25 cellular contexts compared by ENCODE assay signal in the genomic region with DNA sequence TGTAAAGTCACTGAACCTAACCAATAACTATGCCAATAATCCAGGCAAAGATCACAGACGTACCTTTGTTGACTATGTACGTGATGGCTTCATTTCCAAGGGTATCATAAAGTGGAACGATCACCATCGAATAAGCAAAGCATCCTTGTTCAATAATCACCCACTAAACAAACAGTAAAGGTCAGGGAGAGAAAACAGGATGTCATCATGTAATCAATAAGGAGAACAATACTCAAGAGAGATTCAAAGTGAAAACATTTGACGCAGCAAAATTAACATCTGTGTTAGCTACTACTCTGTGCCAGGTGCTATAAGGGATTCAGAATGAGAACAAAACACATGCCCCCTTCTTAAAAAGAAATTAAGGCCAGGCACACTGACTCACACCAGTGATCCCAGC. TPM values are rescaled to one million over a fixed set of nuclear protein-coding genes. Genes with fewer than 3 reads are reported as not detected.
DNase-seq lines count a peak whose midpoint lies in the region; ATAC-seq, FAIRE-seq and TF ChIP-seq lines count a peak whose summit lies in the region.
"Had no signal": no experiment of that assay in that cellular context is flagged by ENCODE, and none has a peak within 500 bp of the region (broad histone marks: within the 10 kb centered on the region; RNA-seq: fewer than 3 reads in every experiment).

No MANE protein-coding gene starts in this region.

- H3K36me3 ChIP-seq in HepG2 (replicated peaks in 1 of 2; ENCODE audit: control insufficient read depth in 1 of 2, insufficient read depth in 2 of 2, low read length in 2 of 2): peaks cover 3 to 5% of the 10 kb centered on the region in 2 experiments; a peak in 3 of 5 replicates

- no peak overlapping the region for H3K27ac ChIP-seq in HepG2 (ENCODE audit: extremely low read length, insufficient read depth, low read length)

- H3K9me3 ChIP-seq in HepG2 (ENCODE audit: low read length): no peaks in the 10 kb centered on the region
- H3K9me3 ChIP-seq: Caco-2, SK-N-SH had no signal

- H3K9ac ChIP-seq in HepG2 (ENCODE audit: insufficient read depth, low read depth, low read length): no peak overlapping the region
- H3K9ac ChIP-seq: SK-N-SH had no signal

- no peaks in the 10 kb centered on the region for H3K79me2 ChIP-seq in HepG2 (ENCODE audit: insufficient read depth, low read length)

- TF ChIP-seq EP300 in HepG2 (IDR thresholded peaks at IDR 0.05; ENCODE audit: low read depth in 2 of 2, low read length in 2 of 2) (no peak), HepG2 (CRISPR knock-in tag; IDR thresholded peaks at IDR 0.05; ENCODE audit: borderline replicate concordance) (no peak)

- TF ChIP-seq RAD21 in HepG2 (CRISPR knock-in tag; IDR thresholded peaks at IDR 0.05): no peak

- CTCF ChIA-PET in HepG2 (lab: Yijun Ruan, JAX; ENCODE audit: low intra/inter-chr PET ratio, low total read pairs): no interaction called here

- H3K36me3 Mint-ChIP-seq in stimulated activated naive B cell treated with anti-CD40 and anti-IgM and Interleukin-4, amounts not matched to agents 10 μg/mL and 1 μg/mL and 100 μg/mL, for 72 hours: peaks cover 33 to 59% of the 10 kb centered on the region in 2 donors

- FAIRE-seq in D721Med (lab: Jason Lieb, UNC): peak; percentile 11
- FAIRE-seq in HepG2 (lab: Jason Lieb, UNC): no peak
- FAIRE-seq: GM12878, RCC 7860 had no signal

- H3K27me3 Mint-ChIP-seq in stimulated activated naive B cell treated with anti-CD40 and anti-IgM and Interleukin-4, amounts not matched to agents 10 μg/mL and 1 μg/mL and 100 μg/mL, for 72 hours: no peaks in the 10 kb centered on the region
- H3K27me3 Mint-ChIP-seq: B cell had no signal

- H3K4me2 ChIP-seq in HepG2 (ENCODE audit: low read depth, low read length): no peak overlapping the region
- H3K4me2 ChIP-seq: SK-N-SH had no signal

- TF ChIP-seq CTCF in D721Med (IDR thresholded peaks at IDR 0.05; ENCODE audit: insufficient read depth, missing control alignments): no peak
- no peak for TF ChIP-seq CTCF in HepG2 (CRISPR knock-in tag; IDR thresholded peaks at IDR 0.05)

- no peak overlapping the region for H3K4me3 ChIP-seq in HepG2 (replicated peaks in 1 of 3; ENCODE audit: insufficient read depth in 1 of 3, low read depth in 2 of 3, low read length in 3 of 3)
- H3K4me3 ChIP-seq: GM12878 had no signal

- H4K20me1 ChIP-seq in HepG2 (ENCODE audit: insufficient read depth, low read length): no peaks in the 10 kb centered on the region

- H3K27ac Mint-ChIP-seq in stimulated activated naive B cell treated with anti-CD40 and anti-IgM and Interleukin-4, amounts not matched to agents 10 μg/mL and 1 μg/mL and 100 μg/mL, for 72 hours: peak overlapping the region; percentile 3
- H3K27ac Mint-ChIP-seq: B cell; CD8-positive, alpha-beta T cell had no signal

- DNase-seq in D721Med (ENCODE audit: insufficient read length, low spot score) (no peak), HuH-7 (ENCODE audit: low spot score) (peak; percentile 0), HepG2 (ENCODE audit: low spot score) (no peak), kidney tubule cell (ENCODE audit: low spot score) (no peak)
- DNase-seq in stimulated activated naive B cell treated with anti-CD40 and anti-IgM and Interleukin-4, amounts not matched to agents 10 μg/mL and 1 μg/mL and 100 μg/mL, for 72 hours: no peak
- DNase-seq: Caco-2; CD8-positive, alpha-beta T cell; DMS 273 treated with DMSO at 0.1 percent for 48 hours; DMS79; EL; GDM1; H7; KBM-7; MM.1S; NCI-H2029; NCI-H446; NCI-H526; SIG-M5; SK-N-SH; SW 1271 had no signal

- ATAC-seq in HepG2 (peak; percentile 68), HG02973 (IDR thresholded peaks at IDR 0.05; ENCODE audit: unreplicated experiment) (no peak), GM21723 (IDR thresholded peaks at IDR 0.05; ENCODE audit: unreplicated experiment) (no peak)
- no peak for ATAC-seq in stimulated activated naive B cell treated with anti-CD40 and anti-IgM and Interleukin-4, amounts not matched to agents 10 μg/mL and 1 μg/mL and 100 μg/mL, for 72 hours (replicated peaks)
- ATAC-seq: CD8-positive, alpha-beta T cell; GM12878 had no signal

- no peak overlapping the region for H2AFZ ChIP-seq in HepG2 (ENCODE audit: low read length)

- intact Hi-C loops in HepG2 (cut with micrococcal nuclease; ENCODE audit: unreplicated experiment): no loop called here

- POLR2A ChIA-PET in HepG2 (lab: Yijun Ruan, JAX): no interaction called here

- in situ Hi-C loops in HepG2 (cut with HindIII; ENCODE audit: extremely low pct_ligation_motif_present, low pct_unique_long_range_greater_than_20kb): no loop called here

- H3K9me3 Mint-ChIP-seq in stimulated activated naive B cell treated with anti-CD40 and anti-IgM and Interleukin-4, amounts not matched to agents 10 μg/mL and 1 μg/mL and 100 μg/mL, for 72 hours: peaks cover 0 to 2% of the 10 kb centered on the region in 2 donors
- H3K9me3 Mint-ChIP-seq: CD8-positive, alpha-beta T cell had no signal

- no TSS peak for BruUV-seq in HepG2 (replicated peaks; lab: Mats Ljungman, UMichigan)

- TF ChIP-seq POLR2A in HepG2 (IDR thresholded peaks at IDR 0.05; ENCODE audit: insufficient read depth in 1 of 2, low read depth in 2 of 2, low read length in 2 of 2): no peak

- WGBS in HepG2 (ENCODE audit: low lambda C conversion rate): 34% methylated on average over 5 of the region's 5 CpGs

- peaks cover 17% of the 10 kb centered on the region for H3K4me1 ChIP-seq in HepG2 (ENCODE audit: insufficient read depth, low read length)
- H3K4me1 ChIP-seq: Caco-2 had no signal

- no peak overlapping the region for H3K4me3 Mint-ChIP-seq in stimulated activated naive B cell treated with anti-CD40 and anti-IgM and Interleukin-4, amounts not matched to agents 10 μg/mL and 1 μg/mL and 100 μg/mL, for 72 hours
- H3K4me3 Mint-ChIP-seq: B cell; CD8-positive, alpha-beta T cell had no signal

- peaks cover 3 to 4% of the 10 kb centered on the region in 2 donors for H3K4me1 Mint-ChIP-seq in stimulated activated naive B cell treated with anti-CD40 and anti-IgM and Interleukin-4, amounts not matched to agents 10 μg/mL and 1 μg/mL and 100 μg/mL, for 72 hours

- H3K27me3 ChIP-seq in HepG2 (ENCODE audit: control insufficient read depth in 1 of 2, insufficient read depth in 2 of 2, low read length in 2 of 2): no peaks in the 10 kb centered on the region

TF ChIP-seq in HepG2, 621 proteins besides CTCF, POLR2A, EP300 and RAD21 (continues in another document):
- TF ChIP-seq SOX13 (IDR thresholded peaks at IDR 0.05) (peak; percentile 31; the same call in 1 of the 2 replicates), SOX13 (CRISPR knock-in tag; conservative IDR thresholded peaks at IDR 0.05 in 1 of 2, IDR thresholded peaks at IDR 0.05 in 1 of 2) (peak in 1 of 2 experiments; percentile 84; a peak in 2 of 4 replicates)

RNA-seq across cellular contexts. Expression of gene CENPU, which starts 42.9 kb away (rescaled TPM):
- 35.8 and 39.5 TPM in 2 replicates for total RNA-seq in HepG2 (2016; rRNA removed; fragmentation: Illumina TruSeq; extraction: Trizol)
- 8.2 and 10.1 TPM in 2 replicates for total RNA-seq in HepG2 (2016; cell fraction: cytosol; rRNA removed; fragmentation: Illumina TruSeq; extraction: Trizol; ENCODE audit: low read depth)
- 38.2 and 42.4 TPM in 2 replicates for total RNA-seq in HepG2 (2016; cell fraction: insoluble cytoplasmic fraction; rRNA removed; fragmentation: Illumina TruSeq; extraction: Trizol)
- total RNA-seq in HepG2 (2016; cell fraction: membrane; rRNA removed; fragmentation: Illumina TruSeq; extraction: Trizol): 16.6 and 20.5 TPM in 2 replicates
- total RNA-seq in HepG2 (2016; cell fraction: nucleus; rRNA removed; fragmentation: Illumina TruSeq; extraction: Trizol): 39.9 and 48.4 TPM in 2 replicates
- 9.4 and 11.7 TPM in 2 replicates for polyA plus RNA-seq in HepG2 (2011; rRNA removed)
- 2.8 and 3.0 TPM in 2 replicates for polyA plus RNA-seq in HepG2 (2011; cell fraction: cytosol; rRNA removed)
- 10.6 and 11.4 TPM in 2 replicates for polyA plus RNA-seq in HepG2 (2011; cell fraction: nucleus; rRNA removed)
- 5.6 and 13.7 TPM in 2 replicates for polyA plus RNA-seq in HepG2 (2012)
- 9.4 and 9.6 TPM in 2 replicates for polyA plus RNA-seq in HepG2 (2016; cell fraction: cytosol; fragmentation: Illumina TruSeq; extraction: Trizol; ENCODE audit: low read depth)
- 39.3 and 43.6 TPM in 2 replicates for polyA plus RNA-seq in HepG2 (2016; cell fraction: insoluble cytoplasmic fraction; fragmentation: Illumina TruSeq; extraction: Trizol; ENCODE audit: low read depth)
- polyA plus RNA-seq in HepG2 (2016; cell fraction: membrane; fragmentation: Illumina TruSeq; extraction: Trizol; ENCODE audit: low read depth): 10.5 and 12.6 TPM in 2 replicates
- polyA plus RNA-seq in HepG2 (2016; cell fraction: nucleus; fragmentation: Illumina TruSeq; extraction: Trizol; ENCODE audit: insufficient read depth, low read depth): 79.2 and 84.0 TPM in 2 replicates
- polyA minus RNA-seq in HepG2 (2011; rRNA and poly(A)+ RNA removed; ENCODE audit: low replicate concordance): 2.0 and 3.8 TPM in 2 replicates
- polyA minus RNA-seq in HepG2 (2011; cell fraction: cytosol; rRNA and poly(A)+ RNA removed): 3.2 and 3.7 TPM in 2 replicates
- polyA minus RNA-seq in HepG2 (2011; cell fraction: nucleus; rRNA and poly(A)+ RNA removed): 21.8 and 22.4 TPM in 2 replicates

RNA-seq across cellular contexts. Expression of gene ACSL1, which starts 48.9 kb away (rescaled TPM):
- total RNA-seq in HepG2 (2016; rRNA removed; fragmentation: Illumina TruSeq; extraction: Trizol): 29.8 and 38.2 TPM in 2 replicates
- 5.1 and 5.5 TPM in 2 replicates for total RNA-seq in HepG2 (2016; cell fraction: cytosol; rRNA removed; fragmentation: Illumina TruSeq; extraction: Trizol; ENCODE audit: low read depth)
- 27.7 and 32.5 TPM in 2 replicates for total RNA-seq in HepG2 (2016; cell fraction: insoluble cytoplasmic fraction; rRNA removed; fragmentation: Illumina TruSeq; extraction: Trizol)
- total RNA-seq in HepG2 (2016; cell fraction: membrane; rRNA removed; fragmentation: Illumina TruSeq; extraction: Trizol): 15.6 and 17.1 TPM in 2 replicates
- total RNA-seq in HepG2 (2016; cell fraction: nucleus; rRNA removed; fragmentation: Illumina TruSeq; extraction: Trizol): 33.0 and 35.9 TPM in 2 replicates
- polyA plus RNA-seq in HepG2 (2011; rRNA removed): 10.0 and 14.3 TPM in 2 replicates
- 5.5 and 11.2 TPM in 2 replicates for polyA plus RNA-seq in HepG2 (2011; cell fraction: cytosol; rRNA removed)
- 10.0 and 18.6 TPM in 2 replicates for polyA plus RNA-seq in HepG2 (2011; cell fraction: nucleus; rRNA removed)
- polyA plus RNA-seq in HepG2 (2012): 8.5 and 20.6 TPM in 2 replicates
- polyA plus RNA-seq in HepG2 (2016; cell fraction: cytosol; fragmentation: Illumina TruSeq; extraction: Trizol; ENCODE audit: low read depth): 3.5 and 4.7 TPM in 2 replicates
- polyA plus RNA-seq in HepG2 (2016; cell fraction: insoluble cytoplasmic fraction; fragmentation: Illumina TruSeq; extraction: Trizol; ENCODE audit: low read depth): 31.0 and 31.7 TPM in 2 replicates
- 10.4 and 12.2 TPM in 2 replicates for polyA plus RNA-seq in HepG2 (2016; cell fraction: membrane; fragmentation: Illumina TruSeq; extraction: Trizol; ENCODE audit: low read depth)
- 44.4 and 47.7 TPM in 2 replicates for polyA plus RNA-seq in HepG2 (2016; cell fraction: nucleus; fragmentation: Illumina TruSeq; extraction: Trizol; ENCODE audit: insufficient read depth, low read depth)
- 14.8 and 18.9 TPM in 2 replicates for polyA minus RNA-seq in HepG2 (2011; rRNA and poly(A)+ RNA removed; ENCODE audit: low replicate concordance)
- 11.4 and 23.7 TPM in 2 replicates for polyA minus RNA-seq in HepG2 (2011; cell fraction: cytosol; rRNA and poly(A)+ RNA removed)
- 11.5 and 23.1 TPM in 2 replicates for polyA minus RNA-seq in HepG2 (2011; cell fraction: nucleus; rRNA and poly(A)+ RNA removed)
